In genomic region chr20:40654876-40655275, GRCh38 we compare ENCODE assay signal across 1 cellular context.
TF ChIP-seq lines count a peak whose summit lies in the region.

No MANE protein-coding gene starts in this region.

TF ChIP-seq in liver, 16 proteins besides CTCF, POLR2A, EP300 and RAD21:
- no peak for TF ChIP-seq ZBTB33 (IDR thresholded peaks at IDR 0.05)
- peak; percentile 95 for TF ChIP-seq ATF3 (IDR thresholded peaks at IDR 0.05)
- TF ChIP-seq TAF1 (conservative IDR thresholded peaks at IDR 0.05), result no peak
- no peak for TF ChIP-seq FOXA1 (IDR thresholded peaks at IDR 0.05)
- no peak for TF ChIP-seq FOXA2 (IDR thresholded peaks at IDR 0.05)
- TF ChIP-seq HNF4A (conservative IDR thresholded peaks at IDR 0.05), result peak; percentile 38 to 43
- no peak for TF ChIP-seq REST (IDR thresholded peaks at IDR 0.05)
- TF ChIP-seq YY1 (IDR thresholded peaks at IDR 0.05), result peak; percentile 42
- no peak for TF ChIP-seq HNF4G (IDR thresholded peaks at IDR 0.05)
- TF ChIP-seq EGR1 (IDR thresholded peaks at IDR 0.05; ENCODE audit: low read depth in 2 of 2), result no peak
- peak; percentile 73 for TF ChIP-seq SP1 (IDR thresholded peaks at IDR 0.05)
- no peak for TF ChIP-seq NR2F2 (IDR thresholded peaks at IDR 0.05)
- TF ChIP-seq JUND (IDR thresholded peaks at IDR 0.05), result peak in 1 of 2 donors; percentile 11
- peak; percentile 35 to 40 for TF ChIP-seq RXRA (IDR thresholded peaks at IDR 0.05)
- TF ChIP-seq MAX (IDR thresholded peaks at IDR 0.05), result peak; percentile 87
- TF ChIP-seq GABPA (IDR thresholded peaks at IDR 0.05 in 1 of 2, conservative IDR thresholded peaks at IDR 0.05 in 1 of 2), result no peak
